Comparison of ENCODE assay signal across 8 cellular contexts in genomic region chr7:32890010-32890552, GRCh38. TPM values are rescaled to one million over a fixed set of nuclear protein-coding genes. Genes with fewer than 3 reads are reported as not detected.
DNase-seq lines count a peak whose midpoint lies in the region; ATAC-seq, FAIRE-seq and TF ChIP-seq lines count a peak whose summit lies in the region.

No MANE protein-coding gene starts in this region.

- H3K27me3 ChIP-seq in Loucy (ENCODE audit: insufficient read depth, low read length, poor library complexity, severe bottlenecking) (no peaks in the 10 kb centered on the region), K562 (ENCODE audit: control insufficient read depth in 2 of 2, insufficient read depth in 2 of 2, low read length in 2 of 2) (no peaks in the 10 kb centered on the region), HepG2 (ENCODE audit: control insufficient read depth in 1 of 2, insufficient read depth in 2 of 2, low read length in 2 of 2) (no peaks in the 10 kb centered on the region), thymus (ENCODE audit: control insufficient read depth, insufficient read depth) (no peaks in the 10 kb centered on the region)

- H3K79me2 ChIP-seq in Loucy (ENCODE audit: insufficient read depth, low read length) (peaks cover 59% of the 10 kb centered on the region), K562 (ENCODE audit: control insufficient read depth, insufficient read depth, low read length) (peaks cover 60% of the 10 kb centered on the region), HepG2 (ENCODE audit: insufficient read depth, low read length) (peaks cover 67% of the 10 kb centered on the region)

- FAIRE-seq in K562 (lab: Jason Lieb, UNC) (no peak), HepG2 (lab: Jason Lieb, UNC) (no peak)

- no peaks in the 10 kb centered on the region for H3K9me2 ChIP-seq in Loucy (replicated peaks; ENCODE audit: low read depth, low read length)

- TF ChIP-seq CTCF in Loucy (conservative IDR thresholded peaks at IDR 0.05; ENCODE audit: low read length), result no peak
- no peak for TF ChIP-seq CTCF in K562 (IDR thresholded peaks at IDR 0.05 in 2 of 3, conservative IDR thresholded peaks at IDR 0.05 in 1 of 3; ENCODE audit: insufficient read depth in 2 of 3, low read depth in 1 of 3, low read length in 3 of 3)
- no peak for TF ChIP-seq CTCF in HepG2 (CRISPR knock-in tag; IDR thresholded peaks at IDR 0.05)

- no peaks in the 10 kb centered on the region for H3F3A ChIP-seq in Loucy (ENCODE audit: low read depth)

- 0% methylated on average over 7 of the region's 7 CpGs for WGBS in K562 (ENCODE audit: insufficient coverage, low coverage, missing lambda C conversion rate)
- WGBS in HepG2 (ENCODE audit: low lambda C conversion rate), result 2% methylated on average over 7 of the region's 7 CpGs
- WGBS in thymus, result under 1% methylated on average over 7 of the region's 7 CpGs

- H2AFZ ChIP-seq in Loucy (ENCODE audit: low read length) (no peak overlapping the region), K562 (ENCODE audit: low read depth, low read length) (no peak overlapping the region), HepG2 (ENCODE audit: low read length) (no peak overlapping the region)

- no peak; the same call in 1 of the 2 replicates for TF ChIP-seq POLR2A in K562 (conservative IDR thresholded peaks at IDR 0.05)
- no peak for TF ChIP-seq POLR2A in HepG2 (IDR thresholded peaks at IDR 0.05; ENCODE audit: insufficient read depth in 1 of 2, low read depth in 2 of 2, low read length in 2 of 2)

- BruUV-seq in K562 (replicated peaks; lab: Mats Ljungman, UMichigan), result no TSS peak
- no TSS peak for BruUV-seq in HepG2 (replicated peaks; lab: Mats Ljungman, UMichigan)

- CTCF ChIA-PET in K562 (lab: Yijun Ruan, JAX; ENCODE audit: low intra/inter-chr PET ratio), result interaction anchor here (0.6 kb wide), 1 partner anchor 53 kb away, joined by 3 read pairs; no protein-coding TSS in a partner anchor
- CTCF ChIA-PET in HepG2 (lab: Yijun Ruan, JAX; ENCODE audit: low intra/inter-chr PET ratio, low total read pairs), result no interaction called here

- H4K20me1 ChIP-seq in Loucy (ENCODE audit: insufficient read depth, low read length, poor library complexity, severe bottlenecking), result peaks cover 59% of the 10 kb centered on the region
- H4K20me1 ChIP-seq in K562 (replicated peaks; ENCODE audit: control insufficient read depth, insufficient read depth, low read length), result peaks cover 11% of the 10 kb centered on the region; the same call in 1 of the 2 replicates
- peaks cover 33% of the 10 kb centered on the region for H4K20me1 ChIP-seq in HepG2 (ENCODE audit: insufficient read depth, low read length)

- intact Hi-C loops in K562 (cut with micrococcal nuclease), result loop anchor here (2.0 to 5.0 kb wide), 3 partner anchors 53 to 398 kb away; partner anchors contain the start of gene LSM5
- intact Hi-C loops in HepG2 (cut with micrococcal nuclease; ENCODE audit: unreplicated experiment), result loop anchor here (5.0 to 10.0 kb wide), 3 partner anchors 93 to 217 kb away; partner anchors contain the start of gene RP9

- peak overlapping the region; percentile 94 for H3K4me2 ChIP-seq in Loucy (ENCODE audit: low read depth, low read length, poor library complexity, severe bottlenecking)
- H3K4me2 ChIP-seq in K562 (ENCODE audit: insufficient read depth, low read length), result peak overlapping the region; percentile 89
- H3K4me2 ChIP-seq in HepG2 (ENCODE audit: low read depth, low read length), result peak overlapping the region; percentile 79

- H3K9me1 ChIP-seq in K562 (ENCODE audit: control insufficient read depth, insufficient read depth, low read length), result no peaks in the 10 kb centered on the region

- H3K9me3 ChIP-seq in Loucy (ENCODE audit: insufficient read depth, low read depth, low read length) (no peaks in the 10 kb centered on the region), K562 (replicated peaks; ENCODE audit: control insufficient read depth, insufficient read depth, low read depth, low read length) (no peaks in the 10 kb centered on the region), HepG2 (ENCODE audit: low read length) (no peaks in the 10 kb centered on the region), thymus (ENCODE audit: control insufficient read depth) (no peaks in the 10 kb centered on the region)

- H3K27ac ChIP-seq in K562 (ENCODE audit: extremely low read depth, low read depth, low read length) (peak overlapping the region; percentile 99), HepG2 (ENCODE audit: extremely low read length, insufficient read depth, low read length) (peak overlapping the region; percentile 94), thymus (ENCODE audit: low read depth) (peak overlapping the region; percentile 99)

- no peaks in the 10 kb centered on the region for H3K36me3 ChIP-seq in Loucy (ENCODE audit: insufficient read depth, low read length)
- peaks cover 14% of the 10 kb centered on the region; the same call in 2 of the 3 replicates for H3K36me3 ChIP-seq in K562 (ENCODE audit: control insufficient read depth, insufficient read depth, low read length)
- no peaks in the 10 kb centered on the region for H3K36me3 ChIP-seq in HepG2 (replicated peaks in 1 of 2; ENCODE audit: control insufficient read depth in 1 of 2, insufficient read depth in 2 of 2, low read length in 2 of 2)
- no peaks in the 10 kb centered on the region for H3K36me3 ChIP-seq in thymus (ENCODE audit: control insufficient read depth, insufficient read depth)

- TF ChIP-seq EP300 in K562 (IDR thresholded peaks at IDR 0.05; ENCODE audit: low read length), result no peak
- TF ChIP-seq EP300 in HepG2 (IDR thresholded peaks at IDR 0.05; ENCODE audit: low read depth in 2 of 2, low read length in 2 of 2), result no peak
- TF ChIP-seq EP300 in HepG2 (CRISPR knock-in tag; IDR thresholded peaks at IDR 0.05; ENCODE audit: borderline replicate concordance), result no peak

- H3K4me1 ChIP-seq in Loucy (ENCODE audit: insufficient read depth, low read length, poor library complexity, severe bottlenecking) (peaks cover 54% of the 10 kb centered on the region), K562 (replicated peaks in 1 of 2; ENCODE audit: control insufficient read depth in 2 of 2, insufficient read depth in 2 of 2, low read length in 2 of 2) (peaks cover 24 to 43% of the 10 kb centered on the region in 2 experiments), HepG2 (ENCODE audit: insufficient read depth, low read length) (peaks cover 71% of the 10 kb centered on the region), thymus (ENCODE audit: control insufficient read depth, insufficient read depth, low read length) (peaks cover 7% of the 10 kb centered on the region)

- peak overlapping the region; percentile 98 for H3K9ac ChIP-seq in Loucy (ENCODE audit: low read depth, low read length, poor library complexity, severe bottlenecking)
- H3K9ac ChIP-seq in K562 (ENCODE audit: insufficient read depth in 1 of 2, low read depth in 2 of 2, low read length in 2 of 2), result peak overlapping the region; percentile 95 to 99
- H3K9ac ChIP-seq in HepG2 (ENCODE audit: insufficient read depth, low read depth, low read length), result peak overlapping the region; percentile 96

- ATAC-seq in K562 (peak; percentile 15), HepG2 (no peak), GM18519 (IDR thresholded peaks at IDR 0.05; ENCODE audit: low FRiP score, unreplicated experiment) (no peak)

- H3K4me3 ChIP-seq in Loucy (ENCODE audit: low read length, poor library complexity, severe bottlenecking) (peak overlapping the region; percentile 95), K562 (peak overlapping the region; percentile 84), HepG2 (replicated peaks in 1 of 3; ENCODE audit: insufficient read depth in 1 of 3, low read depth in 2 of 3, low read length in 3 of 3) (peak overlapping the region; percentile 79 to 97 (median 80)), thymus (ENCODE audit: low read length) (peak overlapping the region; percentile 97)

- POLR2A ChIA-PET in K562 (lab: Yijun Ruan, JAX), result interaction anchor here (0.6 to 9.5 kb wide), 5 partner anchors 14 to 172 kb away, joined by 5 to 111 read pairs (median 8); partner anchors contain the start of gene NT5C3A
- POLR2A ChIA-PET in HepG2 (lab: Yijun Ruan, JAX), result interaction anchor here (1.4 to 1.8 kb wide), 2 partner anchors 53 to 172 kb away, joined by 3 to 6 read pairs; partner anchors contain the start of gene NT5C3A

- TF ChIP-seq RAD21 in K562 (CRISPR knock-in tag; conservative IDR thresholded peaks at IDR 0.05 in 1 of 2, IDR thresholded peaks at IDR 0.05 in 1 of 2), result no peak
- TF ChIP-seq RAD21 in HepG2 (CRISPR knock-in tag; IDR thresholded peaks at IDR 0.05), result no peak

- DNase-seq in DMS53 (lab: John Stamatoyannopoulos, UW) (peak; percentile 44), DMS53 treated with DMSO at 0.1 percent for 48 hours (lab: John Stamatoyannopoulos, UW; ENCODE audit: unreplicated experiment) (no peak), K562 (ENCODE audit: extremely low read depth in 1 of 4, low spot score in 3 of 4) (peak in 1 of 4 experiments; percentile 59), HepG2 (ENCODE audit: low spot score) (peak; percentile 52), OCI-M2 (lab: John Stamatoyannopoulos, UW; ENCODE audit: unreplicated experiment) (no peak)

- in situ Hi-C loops in K562 (cut with MboI) (no loop called here), HepG2 (cut with HindIII; ENCODE audit: extremely low pct_ligation_motif_present, low pct_unique_long_range_greater_than_20kb) (no loop called here)

RNA-seq across cellular contexts. Expression of gene KBTBD2, which starts 1.5 kb away (rescaled TPM):
- total RNA-seq in K562 (2011; cell fraction: chromatin; rRNA removed; ENCODE audit: low replicate concordance), result 104 and 163 TPM in 2 replicates
- total RNA-seq in K562 (2011; cell fraction: nucleolus; rRNA removed), result 38.5 and 42.6 TPM in 2 replicates
- 74.4 and 118 TPM in 2 replicates for total RNA-seq in K562 (2011; cell fraction: nucleoplasm; rRNA removed)
- total RNA-seq in K562 (2014; rRNA removed) (27.3 and 27.8 TPM in 2 replicates), K562 (2014; rRNA removed; fragmentation: Illumina TruSeq; extraction: Trizol) (40.3 and 50.3 TPM in 2 replicates), K562 (2015; rRNA removed; fragmentation: Illumina TruSeq; extraction: Trizol) (33.8 and 35.8 TPM in 2 replicates), K562 (2021) (27.0 and 31.4 TPM in 2 replicates), HepG2 (2016; rRNA removed; fragmentation: Illumina TruSeq; extraction: Trizol) (25.2 and 33.6 TPM in 2 replicates)
- polyA plus RNA-seq in K562 (2011; rRNA removed) (49.8 and 62.2 TPM in 2 replicates), K562 (2014; fragmentation: Illumina TruSeq; extraction: Trizol) (29.1 and 35.2 TPM in 2 replicates), K562 (2014; fragmentation: Nextera tagmentation; extraction: Ambion mirVana) (10 to 100 TPM; 22.8 to 22.9 TPM), K562 (2014; rRNA removed) (27.4 and 30.8 TPM in 2 replicates), HepG2 (2011; rRNA removed) (20.1 and 24.0 TPM in 2 replicates), thymus (24.1 TPM)
- polyA plus RNA-seq in K562 (2011; cell fraction: cytosol; rRNA removed), result 14.2 and 26.7 TPM in 2 replicates
- 21.8 and 25.6 TPM in 2 replicates for polyA plus RNA-seq in K562 (2011; cell fraction: nucleus; rRNA removed)
- 22.4 and 24.3 TPM in 2 replicates for polyA plus RNA-seq in K562 (2012)
- polyA minus RNA-seq in K562 (2011; rRNA and poly(A)+ RNA removed), result 104 and 106 TPM in 2 replicates
- 20.4 and 34.2 TPM in 2 replicates for polyA minus RNA-seq in K562 (2011; cell fraction: cytosol; rRNA and poly(A)+ RNA removed)
- 25.0 and 32.5 TPM in 2 replicates for polyA minus RNA-seq in K562 (2011; cell fraction: nucleus; rRNA and poly(A)+ RNA removed)
- 7.9 and 13.5 TPM in 2 replicates for total RNA-seq in HepG2 (2016; cell fraction: cytosol; rRNA removed; fragmentation: Illumina TruSeq; extraction: Trizol; ENCODE audit: low read depth)
- 25.6 and 31.4 TPM in 2 replicates for total RNA-seq in HepG2 (2016; cell fraction: insoluble cytoplasmic fraction; rRNA removed; fragmentation: Illumina TruSeq; extraction: Trizol)
- total RNA-seq in HepG2 (2016; cell fraction: membrane; rRNA removed; fragmentation: Illumina TruSeq; extraction: Trizol), result 18.4 and 19.0 TPM in 2 replicates
- total RNA-seq in HepG2 (2016; cell fraction: nucleus; rRNA removed; fragmentation: Illumina TruSeq; extraction: Trizol), result 25.8 and 27.2 TPM in 2 replicates
- polyA plus RNA-seq in HepG2 (2011; cell fraction: cytosol; rRNA removed), result 10.9 and 15.6 TPM in 2 replicates
- polyA plus RNA-seq in HepG2 (2011; cell fraction: nucleus; rRNA removed), result 19.7 and 19.8 TPM in 2 replicates
- 28.6 and 34.5 TPM in 2 replicates for polyA plus RNA-seq in HepG2 (2012)
- polyA plus RNA-seq in HepG2 (2016; cell fraction: cytosol; fragmentation: Illumina TruSeq; extraction: Trizol; ENCODE audit: low read depth), result 4.4 and 4.5 TPM in 2 replicates
- 19.2 and 21.5 TPM in 2 replicates for polyA plus RNA-seq in HepG2 (2016; cell fraction: insoluble cytoplasmic fraction; fragmentation: Illumina TruSeq; extraction: Trizol; ENCODE audit: low read depth)
- 8.7 and 9.9 TPM in 2 replicates for polyA plus RNA-seq in HepG2 (2016; cell fraction: membrane; fragmentation: Illumina TruSeq; extraction: Trizol; ENCODE audit: low read depth)
- 29.1 and 29.9 TPM in 2 replicates for polyA plus RNA-seq in HepG2 (2016; cell fraction: nucleus; fragmentation: Illumina TruSeq; extraction: Trizol; ENCODE audit: insufficient read depth, low read depth)
- 16.4 and 17.8 TPM in 2 replicates for polyA minus RNA-seq in HepG2 (2011; rRNA and poly(A)+ RNA removed; ENCODE audit: low replicate concordance)
- polyA minus RNA-seq in HepG2 (2011; cell fraction: cytosol; rRNA and poly(A)+ RNA removed), result 30.3 and 34.7 TPM in 2 replicates
- polyA minus RNA-seq in HepG2 (2011; cell fraction: nucleus; rRNA and poly(A)+ RNA removed), result 64.3 and 71.3 TPM in 2 replicates

Comparison
In these comparisons a context has a peak if more than half of its experiments do, and no peak if none do; other contexts are left out.
1. DNase-seq: peak in DMS53 (single experiment) and HepG2 (single experiment); none in DMS53 treated with DMSO at 0.1 percent for 48 hours (single experiment) and OCI-M2 (single experiment).
2. Peak in every context shown above with its lines, with median percentiles within 50 percentile points of each other: H3K4me2 ChIP-seq, H3K4me3 ChIP-seq, H3K9ac ChIP-seq and H3K27ac ChIP-seq.